ENCODE assay signal across 27 cellular contexts in the genomic region with DNA sequence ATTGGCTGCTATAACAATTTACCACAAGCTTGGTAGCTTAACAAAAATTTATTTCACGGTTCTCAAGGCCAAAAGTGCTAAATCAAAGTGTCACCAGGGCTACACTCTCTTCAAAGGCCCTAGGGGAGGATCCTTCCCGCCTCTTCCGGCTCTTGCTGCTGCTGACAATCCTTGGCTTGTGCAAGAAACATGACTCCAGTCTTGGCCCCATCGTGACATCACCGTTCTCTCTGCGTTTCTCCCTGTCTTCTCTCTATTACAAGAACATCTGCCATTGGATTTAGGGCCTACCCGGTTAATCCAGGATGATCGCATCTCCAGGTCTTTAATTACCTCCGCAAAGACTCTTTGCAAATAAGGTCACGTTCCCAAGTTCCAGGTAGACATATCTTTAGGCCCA. TPM values are rescaled to one million over a fixed set of nuclear protein-coding genes. Genes with fewer than 3 reads are reported as not detected.
DNase-seq lines count a peak whose midpoint lies in the region; ATAC-seq, FAIRE-seq and TF ChIP-seq lines count a peak whose summit lies in the region.
"Had no signal": no experiment of that assay in that cellular context is flagged by ENCODE, and none has a peak within 500 bp of the region (broad histone marks: within the 10 kb centered on the region; RNA-seq: fewer than 3 reads in every experiment).

No MANE protein-coding gene starts in this region.

- H3K9me3 Mint-ChIP-seq in astrocyte (ENCODE audit: unreplicated experiment): peaks cover 3% of the 10 kb centered on the region

- no peaks in the 10 kb centered on the region for H3K36me3 Mint-ChIP-seq in astrocyte (ENCODE audit: low read depth, unreplicated experiment)

- H3K27me3 Mint-ChIP-seq in astrocyte (ENCODE audit: low read depth, unreplicated experiment): no peaks in the 10 kb centered on the region
- H3K27me3 Mint-ChIP-seq: CD4-positive, alpha-beta memory T cell had no signal

- peak; percentile 56 for DNase-seq in AG20443 (ENCODE audit: low spot score)
- DNase-seq in NCI-H2171 treated with DMSO at 0.1 percent for 48 hours (lab: John Stamatoyannopoulos, UW): peak; percentile 86
- DNase-seq in astrocyte (ENCODE audit: low read depth): no peak
- DNase-seq in psoas muscle: no peak
- DNase-seq in NCI-H345 treated with DMSO at 0.1 percent for 48 hours (lab: John Stamatoyannopoulos, UW; ENCODE audit: unreplicated experiment): no peak
- DNase-seq in NCI-H774 (lab: John Stamatoyannopoulos, UW): no peak
- no peak for DNase-seq in NCI-H526 treated with DMSO at 0.1 percent for 48 hours (lab: John Stamatoyannopoulos, UW)
- DNase-seq: Caco-2; CD4-positive, alpha-beta memory T cell; DMS53; EL; GF-D8; GOT3; HCEC 1CT; KBM-7; MM.1S; NCI-H1092 treated with DMSO at 0.1 percent for 48 hours; NCI-H1436 treated with DMSO at 0.1 percent for 48 hours; NCI-H1930; NCI-H446 treated with DMSO at 0.1 percent for 48 hours; OCI-M1 had no signal

- H3K27me3 ChIP-seq in astrocyte (ENCODE audit: insufficient read depth, low read length) (no peaks in the 10 kb centered on the region), psoas muscle (ENCODE audit: insufficient read depth in 3 of 3, low read length in 2 of 3) (peaks cover 0 to 2% (median 0%) of the 10 kb centered on the region in 3 donors)
- H3K27me3 ChIP-seq: BLaER1 had no signal

- no peak for TF ChIP-seq CTCF in astrocyte (IDR thresholded peaks at IDR 0.05; ENCODE audit: insufficient read depth, low read depth, low read length)
- TF ChIP-seq CTCF in psoas muscle (IDR thresholded peaks at IDR 0.05): no peak

- H3K9me3 ChIP-seq in astrocyte (ENCODE audit: insufficient read depth, low read depth, low read length) (no peaks in the 10 kb centered on the region), psoas muscle (no peaks in the 10 kb centered on the region)
- H3K9me3 ChIP-seq: A549, Caco-2 had no signal

- no peak for FAIRE-seq in astrocyte (lab: Jason Lieb, UNC)
- FAIRE-seq: A549, GM19239, RCC 7860 had no signal

- H3K4me1 ChIP-seq in astrocyte (ENCODE audit: insufficient read depth, low read length): no peaks in the 10 kb centered on the region
- no peaks in the 10 kb centered on the region for H3K4me1 ChIP-seq in psoas muscle
- H3K4me1 ChIP-seq: A549, Caco-2 had no signal

- ATAC-seq in psoas muscle: peak in 3 of 4 donors; percentile 34 to 64 (median 53)
- ATAC-seq in HG02588 (IDR thresholded peaks at IDR 0.05; ENCODE audit: unreplicated experiment): no peak
- ATAC-seq: A549 had no signal

- H3K4me3 ChIP-seq in astrocyte (ENCODE audit: insufficient read depth, low read depth, low read length): no peak overlapping the region
- no peak overlapping the region for H3K4me3 ChIP-seq in psoas muscle
- H3K4me3 ChIP-seq: A549, BLaER1 had no signal

- intact Hi-C loops in psoas muscle (cut with DNase I): no loop called here

- no peak overlapping the region for H3K9ac ChIP-seq in astrocyte (ENCODE audit: low read length)
- H3K9ac ChIP-seq: BLaER1 had no signal

- no peaks in the 10 kb centered on the region for H3K79me2 ChIP-seq in astrocyte (ENCODE audit: insufficient read depth, low read length)

- H3K36me3 ChIP-seq in astrocyte (ENCODE audit: insufficient read depth, low read length) (no peaks in the 10 kb centered on the region), psoas muscle (ENCODE audit: insufficient read depth in 1 of 2, low read depth in 1 of 2) (peaks cover 0 to 10% of the 10 kb centered on the region in 2 donors)

- no peak overlapping the region for H3K4me2 ChIP-seq in astrocyte (ENCODE audit: low read length)
- H3K4me2 ChIP-seq: A549, BLaER1 had no signal

- H3K27ac ChIP-seq in astrocyte (ENCODE audit: low read depth, low read length): no peak overlapping the region
- no peak overlapping the region for H3K27ac ChIP-seq in psoas muscle
- H3K27ac ChIP-seq: A549, BLaER1, HL-60 had no signal

- no peaks in the 10 kb centered on the region for H3K4me1 Mint-ChIP-seq in astrocyte (ENCODE audit: low read depth, unreplicated experiment)
- H3K4me1 Mint-ChIP-seq: CD4-positive, alpha-beta memory T cell had no signal

- 40 to 74% (median 60%) methylated on average over 10 of the region's 10 CpGs for WGBS in psoas muscle, 3 donors

- no peak overlapping the region for H3K4me3 Mint-ChIP-seq in astrocyte (ENCODE audit: unreplicated experiment)
- H3K4me3 Mint-ChIP-seq: CD4-positive, alpha-beta memory T cell had no signal

- H4K20me1 ChIP-seq in astrocyte (ENCODE audit: insufficient read depth, low read length): no peaks in the 10 kb centered on the region
- H4K20me1 ChIP-seq: BLaER1 had no signal

- H2AFZ ChIP-seq in astrocyte (ENCODE audit: low read depth, low read length): no peak overlapping the region

- peak overlapping the region; percentile 53 for H3K27ac Mint-ChIP-seq in astrocyte (ENCODE audit: unreplicated experiment)

RNA-seq across cellular contexts. Expression of a gene that starts 10.4 kb away (rescaled TPM):
- total RNA-seq in astrocyte (5.9 and 7.2 TPM in 2 replicates), psoas muscle (10 to 100 TPM; 48.7 to 75.9 (median 74.4) TPM)
- 10 to 100 TPM in 2 of 3 donors, 1 to 10 TPM in 1; 4.1 to 53.8 (median 19.9) TPM for polyA plus RNA-seq in psoas muscle
- polyA plus RNA-seq: CD4-positive, alpha-beta memory T cell had no signal

Comparison
In these comparisons a context has a peak if more than half of its experiments do, and no peak if none do; other contexts are left out.
1. DNase-seq: peak in AG20443 (single experiment) and NCI-H2171 treated with DMSO at 0.1 percent for 48 hours (single experiment); none in astrocyte (single experiment), psoas muscle (0 of 2), NCI-H345 treated with DMSO at 0.1 percent for 48 hours (single experiment), NCI-H774 (single experiment) and NCI-H526 treated with DMSO at 0.1 percent for 48 hours (single experiment).